In genomic region chr5:43017438-43017820, GRCh38 we compare ENCODE assay signal across 2 cellular contexts.
A peak's percentile ranks its signal among the peaks of the same experiment; 100 is the strongest.
TF ChIP-seq lines count a peak whose summit lies in the region.

No MANE protein-coding gene starts in this region.

TF ChIP-seq in GM12878, 131 proteins besides CTCF, POLR2A, EP300 and RAD21:
- no peak for TF ChIP-seq GATAD2B (conservative IDR thresholded peaks at IDR 0.05; ENCODE audit: low read depth)
- peak; percentile 10; the same call in 1 of the 2 replicates for TF ChIP-seq NFIC (IDR thresholded peaks at IDR 0.05; ENCODE audit: low read depth, low read length)
TF ChIP-seq in GM12878: peak in this region for 1.

TF ChIP-seq in GM12891, 5 proteins besides CTCF, POLR2A, EP300 and RAD21:
- TF ChIP-seq POLR2AphosphoS5 (IDR thresholded peaks at IDR 0.05; ENCODE audit: low read depth, low read length) (no peak; the same call in 1 of the 2 replicates), PAX5 (IDR thresholded peaks at IDR 0.05; ENCODE audit: insufficient read depth, low read length, severe bottlenecking) (no peak), SPI1 (IDR thresholded peaks at IDR 0.05; ENCODE audit: low read depth, low read length) (no peak), TAF1 (IDR thresholded peaks at IDR 0.05; ENCODE audit: low read depth, low read length) (no peak), POU2F2 (IDR thresholded peaks at IDR 0.05; ENCODE audit: low read depth, low read length) (no peak)
